ENCODE assay signal across 1 cellular context in the genomic region with DNA sequence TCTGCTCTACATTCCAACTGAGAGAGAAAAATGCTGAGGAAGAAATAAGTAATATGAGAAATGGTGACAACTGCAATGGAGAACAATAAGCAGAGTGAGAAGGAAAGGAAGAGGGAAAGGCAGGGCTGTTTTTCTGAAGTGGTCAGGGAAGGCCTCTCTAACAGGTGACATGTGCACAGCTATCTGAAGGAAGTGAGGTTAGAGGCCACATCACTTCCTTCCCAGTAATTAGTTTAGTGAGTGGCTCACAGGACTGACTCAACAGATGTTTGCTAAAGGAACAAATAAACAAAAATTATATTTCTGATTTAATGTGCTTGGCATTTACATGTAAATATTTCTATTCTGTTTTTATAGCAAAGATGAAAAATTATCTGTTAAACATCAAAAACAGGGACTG.
TF ChIP-seq lines count a peak whose summit lies in the region.

No MANE protein-coding gene starts in this region.

TF ChIP-seq in HepG2, 621 proteins besides CTCF, POLR2A, EP300 and RAD21 (continued from another document):
- TF ChIP-seq, protein P1, sequence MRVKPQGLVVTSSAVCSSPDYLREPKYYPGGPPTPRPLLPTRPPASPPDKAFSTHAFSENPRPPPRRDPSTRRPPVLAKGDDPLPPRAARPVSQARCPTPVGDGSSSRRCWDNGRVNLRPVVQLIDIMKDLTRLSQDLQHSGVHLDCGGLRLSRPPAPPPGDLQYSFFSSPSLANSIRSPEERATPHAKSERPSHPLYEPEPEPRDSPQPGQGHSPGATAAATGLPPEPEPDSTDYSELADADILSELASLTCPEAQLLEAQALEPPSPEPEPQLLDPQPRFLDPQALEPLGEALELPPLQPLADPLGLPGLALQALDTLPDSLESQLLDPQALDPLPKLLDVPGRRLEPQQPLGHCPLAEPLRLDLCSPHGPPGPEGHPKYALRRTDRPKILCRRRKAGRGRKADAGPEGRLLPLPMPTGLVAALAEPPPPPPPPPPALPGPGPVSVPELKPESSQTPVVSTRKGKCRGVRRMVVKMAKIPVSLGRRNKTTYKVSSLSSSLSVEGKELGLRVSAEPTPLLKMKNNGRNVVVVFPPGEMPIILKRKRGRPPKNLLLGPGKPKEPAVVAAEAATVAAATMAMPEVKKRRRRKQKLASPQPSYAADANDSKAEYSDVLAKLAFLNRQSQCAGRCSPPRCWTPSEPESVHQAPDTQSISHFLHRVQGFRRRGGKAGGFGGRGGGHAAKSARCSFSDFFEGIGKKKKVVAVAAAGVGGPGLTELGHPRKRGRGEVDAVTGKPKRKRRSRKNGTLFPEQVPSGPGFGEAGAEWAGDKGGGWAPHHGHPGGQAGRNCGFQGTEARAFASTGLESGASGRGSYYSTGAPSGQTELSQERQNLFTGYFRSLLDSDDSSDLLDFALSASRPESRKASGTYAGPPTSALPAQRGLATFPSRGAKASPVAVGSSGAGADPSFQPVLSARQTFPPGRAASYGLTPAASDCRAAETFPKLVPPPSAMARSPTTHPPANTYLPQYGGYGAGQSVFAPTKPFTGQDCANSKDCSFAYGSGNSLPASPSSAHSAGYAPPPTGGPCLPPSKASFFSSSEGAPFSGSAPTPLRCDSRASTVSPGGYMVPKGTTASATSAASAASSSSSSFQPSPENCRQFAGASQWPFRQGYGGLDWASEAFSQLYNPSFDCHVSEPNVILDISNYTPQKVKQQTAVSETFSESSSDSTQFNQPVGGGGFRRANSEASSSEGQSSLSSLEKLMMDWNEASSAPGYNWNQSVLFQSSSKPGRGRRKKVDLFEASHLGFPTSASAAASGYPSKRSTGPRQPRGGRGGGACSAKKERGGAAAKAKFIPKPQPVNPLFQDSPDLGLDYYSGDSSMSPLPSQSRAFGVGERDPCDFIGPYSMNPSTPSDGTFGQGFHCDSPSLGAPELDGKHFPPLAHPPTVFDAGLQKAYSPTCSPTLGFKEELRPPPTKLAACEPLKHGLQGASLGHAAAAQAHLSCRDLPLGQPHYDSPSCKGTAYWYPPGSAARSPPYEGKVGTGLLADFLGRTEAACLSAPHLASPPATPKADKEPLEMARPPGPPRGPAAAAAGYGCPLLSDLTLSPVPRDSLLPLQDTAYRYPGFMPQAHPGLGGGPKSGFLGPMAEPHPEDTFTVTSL (CRISPR knock-in tag; IDR thresholded peaks at IDR 0.05; ENCODE audit: borderline replicate concordance) = no peak
- no peak for TF ChIP-seq PHF20 (CRISPR knock-in tag; IDR thresholded peaks at IDR 0.05)
- TF ChIP-seq CCAR2 (optimal IDR thresholded peaks at IDR 0.05; ENCODE audit: low read depth, low read length) = no peak
- no peak for TF ChIP-seq ZNF816 (CRISPR knock-in tag; IDR thresholded peaks at IDR 0.05; ENCODE audit: borderline replicate concordance)
- TF ChIP-seq ZFYVE20 (CRISPR knock-in tag; IDR thresholded peaks at IDR 0.05; ENCODE audit: borderline replicate concordance, low read depth) = no peak
- TF ChIP-seq ZNF841 (CRISPR knock-in tag; IDR thresholded peaks at IDR 0.05; ENCODE audit: borderline replicate concordance) = no peak
- no peak for TF ChIP-seq AKAP8 (CRISPR knock-in tag; IDR thresholded peaks at IDR 0.05)
- no peak for TF ChIP-seq ZFP1 (CRISPR knock-in tag; IDR thresholded peaks at IDR 0.05)
- TF ChIP-seq RFXANK (CRISPR knock-in tag; IDR thresholded peaks at IDR 0.05) = no peak
- TF ChIP-seq SNRNP70 (IDR thresholded peaks at IDR 0.05; ENCODE audit: low read depth, low read length) = no peak
